ENCODE assay signal across 9 cellular contexts in the genomic region with DNA sequence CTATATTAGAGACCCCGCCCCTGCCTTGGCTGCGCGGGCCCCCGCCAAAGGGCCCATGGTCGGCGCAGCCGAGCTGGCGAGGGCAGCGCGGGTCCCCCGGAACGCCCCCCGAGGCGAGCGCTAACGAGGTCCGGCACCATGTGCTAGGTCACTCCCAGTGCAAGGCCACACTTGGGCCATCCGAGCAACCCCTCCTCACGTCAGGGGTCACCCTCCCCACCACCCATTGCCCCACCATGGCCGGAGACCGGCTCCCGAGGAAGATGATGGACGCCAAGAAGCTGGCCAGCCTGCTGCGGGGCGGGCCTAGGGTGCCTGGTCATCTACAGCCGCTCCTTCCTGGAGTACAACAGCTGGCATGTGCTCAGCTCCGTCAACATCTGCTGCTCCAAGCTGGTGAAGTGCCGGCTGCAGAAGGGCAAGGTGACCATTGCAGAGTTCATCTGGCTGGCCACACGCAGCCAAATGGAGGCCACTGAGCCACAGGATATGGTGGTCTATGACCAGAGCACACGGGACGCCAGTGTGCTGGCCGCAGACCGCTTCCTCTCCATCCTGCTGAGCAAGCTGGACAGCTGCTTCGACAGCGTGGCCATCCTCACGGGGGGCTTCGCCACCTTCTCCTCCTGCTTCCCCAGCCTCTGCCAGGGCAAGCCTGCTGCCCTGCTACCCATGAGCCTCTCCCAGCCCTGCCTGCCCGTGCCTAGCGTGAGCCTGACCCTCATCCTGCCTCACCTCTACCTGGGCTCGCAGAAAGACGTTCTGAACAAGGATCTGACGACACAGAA. TPM values are rescaled to one million over a fixed set of nuclear protein-coding genes. Genes with fewer than 3 reads are reported as not detected.
DNase-seq lines count a peak whose midpoint lies in the region; ATAC-seq and TF ChIP-seq lines count a peak whose summit lies in the region.
"Had no signal": no experiment of that assay in that cellular context is flagged by ENCODE, and none has a peak within 500 bp of the region (broad histone marks: within the 10 kb centered on the region; RNA-seq: fewer than 3 reads in every experiment).

No MANE protein-coding gene starts in this region.

- peak overlapping the region in 10 of 12 donors; percentile 65 to 95 (median 87) for H3K4me3 ChIP-seq in heart left ventricle
- H3K4me3 ChIP-seq in foreskin fibroblast (ENCODE audit: low read depth in 1 of 2, low read length in 2 of 2), result peak overlapping the region; percentile 2 to 96
- H3K4me3 ChIP-seq in tibial artery, result peak overlapping the region in 1 of 2 donors; percentile 88

- TF ChIP-seq CTCF in heart left ventricle (IDR thresholded peaks at IDR 0.05), result no peak
- TF ChIP-seq CTCF in foreskin fibroblast (IDR thresholded peaks at IDR 0.05; ENCODE audit: low read depth, low read length), result no peak
- no peak for TF ChIP-seq CTCF in tibial artery (IDR thresholded peaks at IDR 0.05)

- peaks cover 0 to 58% (median 46%) of the 10 kb centered on the region in 9 donors for H3K36me3 ChIP-seq in heart left ventricle
- peaks cover 5 to 57% (median 16%) of the 10 kb centered on the region in 3 donors for H3K36me3 ChIP-seq in tibial artery

- ATAC-seq in heart left ventricle (peak in 1 of 4 donors; percentile 6), Right ventricle myocardium inferior (no peak)

- intact Hi-C loops in heart left ventricle (cut with DNase I), result loop anchor here in 3 of 10 donors (5.0 to 10.0 kb wide), 2 partner anchors 77 to 79 kb away; partner anchors contain the start of gene SYNPO2L (in 1 of the 3)
- intact Hi-C loops in Right ventricle myocardium inferior (cut with DNase I), result no loop called here
- intact Hi-C loops in tibial artery (cut with DNase I; ENCODE audit: low total_unique reads), result no loop called here

- WGBS in heart left ventricle, 4 donors, result 90 to 92% (median 91%) methylated on average over 40 to 42 of the region's 42 CpGs

- DNase-seq in heart left ventricle, result no peak
- DNase-seq in Right ventricle myocardium inferior (ENCODE audit: missing footprints), result no peak
- DNase-seq in foreskin fibroblast, result no peak
- no peak for DNase-seq in tibial artery
- DNase-seq in hippocampal formation (lab: John Stamatoyannopoulos, UW), result no peak
- DNase-seq in NCI-H510A (lab: John Stamatoyannopoulos, UW), result no peak
- DNase-seq: activated CD4-positive, alpha-beta T cell treated with anti-CD3 and anti-CD28 coated beads for 4 hours; NCI-H446 had no signal

- H3K27me3 ChIP-seq in heart left ventricle, result no peaks in the 10 kb centered on the region
- H3K27me3 ChIP-seq in tibial artery, result no peaks in the 10 kb centered on the region

- H3K4me1 ChIP-seq in heart left ventricle (peaks cover 5 to 48% (median 28%) of the 10 kb centered on the region in 12 donors), tibial artery (peaks cover 0 to 56% (median 33%) of the 10 kb centered on the region in 4 donors)
- H3K4me1 ChIP-seq: parathyroid adenoma had no signal

- TF ChIP-seq POLR2A in heart left ventricle (IDR thresholded peaks at IDR 0.05), result no peak

- H3K9me3 ChIP-seq in heart left ventricle (no peaks in the 10 kb centered on the region), tibial artery (no peaks in the 10 kb centered on the region)

- H3K27ac ChIP-seq in heart left ventricle, result peak overlapping the region in 4 of 12 donors; percentile 84 to 94 (median 91)
- peak overlapping the region; percentile 88 to 89 for H3K27ac ChIP-seq in tibial artery

RNA-seq across cellular contexts. Expression of gene SEC24C, which starts 12.4 kb away (rescaled TPM):
- total RNA-seq in heart left ventricle, result 10 to 100 TPM; 42.8 to 65.5 (median 49.5) TPM
- 10 to 100 TPM; 26.4 to 59.6 TPM for polyA plus RNA-seq in heart left ventricle
- 46.4 TPM for total RNA-seq in Right ventricle myocardium inferior

RNA-seq across cellular contexts. Expression of gene AGAP5, which starts 33.9 kb away (rescaled TPM):
- 1 to 10 TPM; 1.2 to 6.2 (median 3.3) TPM for total RNA-seq in heart left ventricle
- polyA plus RNA-seq in heart left ventricle, result 1 to 10 TPM; 1.4 to 6.0 TPM
- total RNA-seq in Right ventricle myocardium inferior, result 2.6 TPM

RNA-seq across cellular contexts. Expression of gene CHCHD1, which starts 50.1 kb away (rescaled TPM):
- total RNA-seq in heart left ventricle, result 10 to 100 TPM; 17.3 to 39.8 (median 22.7) TPM
- 10 to 100 TPM; 76.0 to 77.9 TPM for polyA plus RNA-seq in heart left ventricle
- total RNA-seq in Right ventricle myocardium inferior, result 30.8 TPM

RNA-seq across cellular contexts. Expression of gene ZSWIM8, which starts 53.6 kb away (rescaled TPM):
- total RNA-seq in heart left ventricle (10 to 100 TPM; 37.6 to 69.7 (median 58.0) TPM), Right ventricle myocardium inferior (45.3 TPM)
- 10 to 100 TPM; 47.8 to 64.6 TPM for polyA plus RNA-seq in heart left ventricle
